Comparison of ENCODE assay signal across 25 cellular contexts in genomic region chr19:29658221-29658991, GRCh38. TPM values are rescaled to one million over a fixed set of nuclear protein-coding genes. Genes with fewer than 3 reads are reported as not detected.
DNase-seq lines count a peak whose midpoint lies in the region; ATAC-seq and TF ChIP-seq lines count a peak whose summit lies in the region.
"Had no signal": no experiment of that assay in that cellular context is flagged by ENCODE, and none has a peak within 500 bp of the region (broad histone marks: within the 10 kb centered on the region; RNA-seq: fewer than 3 reads in every experiment).

No MANE protein-coding gene starts in this region.

- H3K4me3 ChIP-seq in IMR-90 (ENCODE audit: insufficient read depth, low read depth, low read length) (no peak overlapping the region), mesenchymal stem cell (ENCODE audit: insufficient read depth in 1 of 2, low read depth in 1 of 2, low read length in 2 of 2) (no peak overlapping the region), coronary artery (no peak overlapping the region)
- H3K4me3 ChIP-seq: K562, PC-9 had no signal

- in situ Hi-C loops in IMR-90 (cut with MboI; ENCODE audit: low sequenced_read_pairs): no loop called here

- H4K5ac ChIP-seq in IMR-90 (ENCODE audit: low read depth, low read length): no peak overlapping the region

- H3K56ac ChIP-seq in IMR-90 (ENCODE audit: extremely low read depth, insufficient read depth, low read length): no peak overlapping the region

- dilution Hi-C loops in IMR-90 (cut with HindIII; ENCODE audit: low sequenced_read_pairs, unreplicated experiment): no loop called here

- H4K8ac ChIP-seq in IMR-90 (ENCODE audit: low read depth in 2 of 2, low read length in 2 of 2): no peak overlapping the region
- H4K8ac ChIP-seq in mesenchymal stem cell (ENCODE audit: low read length): no peak overlapping the region

- H3K27me3 ChIP-seq in IMR-90 (ENCODE audit: control insufficient read depth, insufficient read depth, low read length) (peaks cover 4% of the 10 kb centered on the region; the same call in 1 of the 2 replicates), mesenchymal stem cell (ENCODE audit: control insufficient read depth in 1 of 2, insufficient read depth in 1 of 2, low read length in 2 of 2) (peaks cover 0 to 10% of the 10 kb centered on the region in 2 experiments)

- no peak for TF ChIP-seq POLR2A in IMR-90 (IDR thresholded peaks at IDR 0.05; ENCODE audit: low read depth, low read length)

- H3K27ac Mint-ChIP-seq in activated naive CD8-positive, alpha-beta T cell: peak overlapping the region; percentile 16
- H3K27ac Mint-ChIP-seq in activated naive CD8-positive, alpha-beta T cell treated with anti-CD3 and anti-CD28 coated beads, Interleukin-2, amount 50 U/mL, for 24 hours: no peak overlapping the region
- H3K27ac Mint-ChIP-seq in activated naive CD4-positive, alpha-beta T cell treated with anti-CD3 and anti-CD28 coated beads, Interleukin-2, amount 50 U/mL, for 72 hours: no peak overlapping the region
- H3K27ac Mint-ChIP-seq: CD8-positive, alpha-beta memory T cell had no signal

- H3K23ac ChIP-seq in IMR-90 (ENCODE audit: low read depth, low read length) (no peak overlapping the region), mesenchymal stem cell (ENCODE audit: low read length in 2 of 2) (no peak overlapping the region)

- no peak overlapping the region for H4K91ac ChIP-seq in IMR-90 (ENCODE audit: insufficient read depth, low read depth, low read length)
- H4K91ac ChIP-seq in mesenchymal stem cell (ENCODE audit: low read length): no peak overlapping the region

- H2AFZ ChIP-seq in IMR-90 (replicated peaks; ENCODE audit: low read length, poor library complexity) (no peak overlapping the region), mesenchymal stem cell (ENCODE audit: low read depth, low read length) (no peak overlapping the region)
- H2AFZ ChIP-seq: PC-9 had no signal

- H3K9me3 ChIP-seq in IMR-90 (ENCODE audit: control insufficient read depth, insufficient read depth, low read length) (no peaks in the 10 kb centered on the region), mesenchymal stem cell (ENCODE audit: control insufficient read depth, low read length) (no peaks in the 10 kb centered on the region)
- H3K9me3 ChIP-seq: SK-N-SH had no signal

- H3K27ac ChIP-seq in IMR-90 (ENCODE audit: insufficient read depth, low read length) (no peak overlapping the region; the same call in 1 of the 2 replicates), mesenchymal stem cell (ENCODE audit: low read length, poor library complexity, severe bottlenecking) (no peak overlapping the region), coronary artery (no peak overlapping the region)
- H3K27ac ChIP-seq: 22Rv1, PC-9 had no signal

- H3K14ac ChIP-seq in IMR-90 (replicated peaks; ENCODE audit: low read depth, low read length): no peak overlapping the region
- H3K14ac ChIP-seq in mesenchymal stem cell (ENCODE audit: low read length in 2 of 2): no peak overlapping the region

- intact Hi-C loops in IMR-90 (cut with micrococcal nuclease): no loop called here

- peaks cover 3% of the 10 kb centered on the region for H3K9me3 Mint-ChIP-seq in activated naive CD8-positive, alpha-beta T cell (ENCODE audit: low read depth)
- H3K9me3 Mint-ChIP-seq in activated naive CD8-positive, alpha-beta T cell treated with anti-CD3 and anti-CD28 coated beads, Interleukin-2, amount 50 U/mL, for 24 hours: peaks cover 4% of the 10 kb centered on the region
- H3K9me3 Mint-ChIP-seq in activated naive CD4-positive, alpha-beta T cell treated with anti-CD3 and anti-CD28 coated beads, Interleukin-2, amount 50 U/mL, for 72 hours: peaks cover 0 to 5% of the 10 kb centered on the region in 2 donors

- no peak overlapping the region for H2BK5ac ChIP-seq in IMR-90 (ENCODE audit: low read depth, low read length, poor library complexity, severe bottlenecking)
- H2BK5ac ChIP-seq in mesenchymal stem cell (ENCODE audit: low read depth, low read length, poor library complexity, severe bottlenecking): no peak overlapping the region

- H3K9ac ChIP-seq in IMR-90 (ENCODE audit: low read depth, low read length): no peak overlapping the region
- H3K9ac ChIP-seq in mesenchymal stem cell (ENCODE audit: low read length): no peak overlapping the region
- H3K9ac ChIP-seq: SK-N-SH had no signal

- no peak overlapping the region for H2BK20ac ChIP-seq in IMR-90 (ENCODE audit: low read depth, low read length)

- H3K18ac ChIP-seq in IMR-90 (ENCODE audit: low read depth, low read length) (no peak overlapping the region), mesenchymal stem cell (ENCODE audit: low read depth in 1 of 2, low read length in 2 of 2) (peak overlapping the region in 1 of 2 experiments; percentile 34)

- no peaks in the 10 kb centered on the region for H3K79me1 ChIP-seq in IMR-90 (ENCODE audit: low read depth in 1 of 2, low read length in 2 of 2)
- H3K79me1 ChIP-seq in mesenchymal stem cell (replicated peaks; ENCODE audit: low read length, poor library complexity, severe bottlenecking): no peaks in the 10 kb centered on the region

- no peak overlapping the region for H2BK12ac ChIP-seq in mesenchymal stem cell (ENCODE audit: low read length in 2 of 2)

- H3K36me3 ChIP-seq in IMR-90 (ENCODE audit: control insufficient read depth, insufficient read depth, low read length) (no peaks in the 10 kb centered on the region), mesenchymal stem cell (ENCODE audit: control insufficient read depth in 1 of 2, insufficient read depth in 2 of 2, low read depth in 1 of 2, low read length in 2 of 2) (no peaks in the 10 kb centered on the region)

- H3K4me2 ChIP-seq in IMR-90 (ENCODE audit: low read depth, low read length): no peak overlapping the region
- no peak overlapping the region for H3K4me2 ChIP-seq in mesenchymal stem cell (ENCODE audit: low read length, poor library complexity, severe bottlenecking)
- H3K4me2 ChIP-seq: PC-9, SK-N-SH had no signal

- no peak overlapping the region for H2AK5ac ChIP-seq in IMR-90 (ENCODE audit: low read depth, low read length)
- no peak overlapping the region for H2AK5ac ChIP-seq in mesenchymal stem cell (ENCODE audit: low read length, severe bottlenecking)

- CTCF ChIA-PET in IMR-90 (lab: Yijun Ruan, JAX): no interaction called here

- H3K4me1 Mint-ChIP-seq in activated naive CD8-positive, alpha-beta T cell (ENCODE audit: low read depth): peaks cover 36% of the 10 kb centered on the region
- peaks cover 30% of the 10 kb centered on the region for H3K4me1 Mint-ChIP-seq in activated naive CD8-positive, alpha-beta T cell treated with anti-CD3 and anti-CD28 coated beads, Interleukin-2, amount 50 U/mL, for 24 hours

- TF ChIP-seq CTCF in IMR-90 (conservative IDR thresholded peaks at IDR 0.05; ENCODE audit: low read depth, low read length) (no peak), coronary artery (IDR thresholded peaks at IDR 0.05) (no peak)

- H2AK9ac ChIP-seq in IMR-90 (replicated peaks; ENCODE audit: low read depth, low read length, poor library complexity): no peak overlapping the region

- POLR2A ChIA-PET in IMR-90 (lab: Charles Lee; ENCODE audit: unreplicated experiment): interaction anchor here (0.6 kb wide), 1 partner anchor 44 kb away, joined by 3 read pairs; no protein-coding TSS in a partner anchor

- H2BK15ac ChIP-seq in IMR-90 (ENCODE audit: low read depth, low read length): no peak overlapping the region
- H2BK15ac ChIP-seq in mesenchymal stem cell (ENCODE audit: low read depth, poor library complexity, severe bottlenecking): no peak overlapping the region

- H3K9me1 ChIP-seq in IMR-90 (ENCODE audit: insufficient read depth, low read length): peaks cover 5% of the 10 kb centered on the region

- no peak overlapping the region for H2BK120ac ChIP-seq in IMR-90 (ENCODE audit: low read depth, low read length)
- no peak overlapping the region for H2BK120ac ChIP-seq in mesenchymal stem cell (ENCODE audit: low read depth, low read length)

- H3K4me1 ChIP-seq in IMR-90 (ENCODE audit: control insufficient read depth, insufficient read depth, low read length) (peaks cover 12% of the 10 kb centered on the region), mesenchymal stem cell (ENCODE audit: control insufficient read depth, insufficient read depth, low read depth, low read length) (peaks cover 8% of the 10 kb centered on the region)

- H3K36me3 Mint-ChIP-seq in activated naive CD8-positive, alpha-beta T cell: peaks cover 4% of the 10 kb centered on the region
- no peaks in the 10 kb centered on the region for H3K36me3 Mint-ChIP-seq in activated naive CD8-positive, alpha-beta T cell treated with anti-CD3 and anti-CD28 coated beads, Interleukin-2, amount 50 U/mL, for 24 hours (ENCODE audit: low read depth)
- no peaks in the 10 kb centered on the region for H3K36me3 Mint-ChIP-seq in activated naive CD4-positive, alpha-beta T cell treated with anti-CD3 and anti-CD28 coated beads, Interleukin-2, amount 50 U/mL, for 72 hours
- H3K36me3 Mint-ChIP-seq: CD8-positive, alpha-beta memory T cell had no signal

- no peaks in the 10 kb centered on the region for H3K27me3 Mint-ChIP-seq in activated naive CD8-positive, alpha-beta T cell
- no peaks in the 10 kb centered on the region for H3K27me3 Mint-ChIP-seq in activated naive CD8-positive, alpha-beta T cell treated with anti-CD3 and anti-CD28 coated beads, Interleukin-2, amount 50 U/mL, for 24 hours
- H3K27me3 Mint-ChIP-seq: CD8-positive, alpha-beta memory T cell had no signal

- no peaks in the 10 kb centered on the region for H4K20me1 ChIP-seq in IMR-90 (ENCODE audit: insufficient read depth, low read length)

- H3K4ac ChIP-seq in IMR-90 (ENCODE audit: low read depth, low read length) (no peak overlapping the region), mesenchymal stem cell (ENCODE audit: low read depth in 1 of 2, low read length in 2 of 2) (no peak overlapping the region)

- H3K4me3 Mint-ChIP-seq in activated naive CD8-positive, alpha-beta T cell: no peak overlapping the region
- H3K4me3 Mint-ChIP-seq in activated naive CD8-positive, alpha-beta T cell treated with anti-CD3 and anti-CD28 coated beads, Interleukin-2, amount 50 U/mL, for 24 hours: no peak overlapping the region
- H3K4me3 Mint-ChIP-seq: CD8-positive, alpha-beta memory T cell had no signal

- no peak for TF ChIP-seq RAD21 in IMR-90 (IDR thresholded peaks at IDR 0.05; ENCODE audit: low read length)

- no TSS peak for BruUV-seq in IMR-90 (replicated peaks; lab: Mats Ljungman, UMichigan)

- no CpG with 5 or more reads among the region's 5 CpGs for WGBS in IMR-90 (ENCODE audit: extremely low coverage in 2 of 2, insufficient read length in 1 of 2), 2 experiments
- 61% methylated on average over 5 of the region's 5 CpGs for WGBS in mesenchymal stem cell

- ATAC-seq in activated naive CD8-positive, alpha-beta T cell treated with anti-CD3 and anti-CD28 coated beads, Interleukin-2, amount 50 U/mL, for 24 hours: no peak
- ATAC-seq in IMR-90 (ENCODE audit: low read depth): no peak
- no peak for ATAC-seq in HG03354 (IDR thresholded peaks at IDR 0.05; ENCODE audit: poor library complexity, severe bottlenecking, unreplicated experiment)
- ATAC-seq in GM18520 (IDR thresholded peaks at IDR 0.05; ENCODE audit: unreplicated experiment): no peak
- ATAC-seq in activated naive CD4-positive, alpha-beta T cell treated with anti-CD3 and anti-CD28 coated beads, Interleukin-2, amount 50 U/mL, for 72 hours: no peak
- ATAC-seq: K562 had no signal

- no peak for DNase-seq in activated naive CD8-positive, alpha-beta T cell treated with anti-CD3 and anti-CD28 coated beads, Interleukin-2, amount 50 U/mL, for 24 hours
- DNase-seq in IMR-90 (peak; percentile 38), mesenchymal stem cell (peak; percentile 19), coronary artery (ENCODE audit: low spot score) (no peak)
- no peak for DNase-seq in activated naive CD4-positive, alpha-beta T cell treated with anti-CD3 and anti-CD28 coated beads, Interleukin-2, amount 50 U/mL, for 72 hours (ENCODE audit: low spot score in 2 of 2)
- DNase-seq: AML-193; C1 segment of cervical spinal cord; Calu3; CD8-positive, alpha-beta memory T cell; DMS153; GF-D8; NCI-H1092 treated with DMSO at 0.1 percent for 48 hours; NCI-H1436 treated with DMSO at 0.1 percent for 48 hours; NCI-H1930; NCI-H2227 treated with DMSO at 0.1 percent for 48 hours; NCI-H510A; NCI-H748 treated with DMSO at 0.1 percent for 48 hours; PC-9; SIG-M5; SK-N-SH had no signal

RNA-seq across cellular contexts. Expression of gene PLEKHF1, which starts 6.9 kb away (rescaled TPM):
- total RNA-seq in IMR-90 (2012; rRNA removed): 4.7 and 5.0 TPM in 2 replicates
- 6.6 and 7.2 TPM in 2 replicates for polyA plus RNA-seq in IMR-90 (2012; rRNA removed)
- 7.0 and 12.9 TPM in 2 replicates for polyA plus RNA-seq in IMR-90 (2012; cell fraction: cytosol; rRNA removed)
- polyA plus RNA-seq in IMR-90 (2012; cell fraction: nucleus; rRNA removed; ENCODE audit: low replicate concordance): 10.8 and 25.4 TPM in 2 replicates
- polyA plus RNA-seq in mesenchymal stem cell (2013, experiment 1 of 2): 3.8 TPM
- 3.8 TPM for polyA plus RNA-seq in mesenchymal stem cell (2013, experiment 2 of 2)
- 10 to 100 TPM; 24.3 to 29.7 TPM for total RNA-seq in activated naive CD4-positive, alpha-beta T cell treated with anti-CD3 and anti-CD28 coated beads, Interleukin-2, amount 50 U/mL, for 72 hours

RNA-seq across cellular contexts. Expression of gene POP4, which starts 52.3 kb away (rescaled TPM):
- total RNA-seq in IMR-90 (2012; rRNA removed): 65.1 and 85.5 TPM in 2 replicates
- polyA plus RNA-seq in IMR-90 (2012; rRNA removed): 81.2 and 87.2 TPM in 2 replicates
- 17.6 and 33.7 TPM in 2 replicates for polyA plus RNA-seq in IMR-90 (2012; cell fraction: cytosol; rRNA removed)
- 20.6 and 93.1 TPM in 2 replicates for polyA plus RNA-seq in IMR-90 (2012; cell fraction: nucleus; rRNA removed; ENCODE audit: low replicate concordance)
- polyA plus RNA-seq in mesenchymal stem cell (2013, experiment 1 of 2): 86.9 TPM
- polyA plus RNA-seq in mesenchymal stem cell (2013, experiment 2 of 2): 84.8 TPM
- total RNA-seq in activated naive CD4-positive, alpha-beta T cell treated with anti-CD3 and anti-CD28 coated beads, Interleukin-2, amount 50 U/mL, for 72 hours: 10 to 100 TPM; 83.7 to 90.7 TPM

RNA-seq across cellular contexts. Expression of gene C19orf12, which starts 56.7 kb away (rescaled TPM):
- 16.3 and 19.2 TPM in 2 replicates for total RNA-seq in IMR-90 (2012; rRNA removed)
- polyA plus RNA-seq in IMR-90 (2012; rRNA removed): 24.0 and 24.2 TPM in 2 replicates
- 16.3 and 25.0 TPM in 2 replicates for polyA plus RNA-seq in IMR-90 (2012; cell fraction: cytosol; rRNA removed)
- polyA plus RNA-seq in IMR-90 (2012; cell fraction: nucleus; rRNA removed; ENCODE audit: low replicate concordance): 21.2 and 29.1 TPM in 2 replicates
- 22.7 TPM for polyA plus RNA-seq in mesenchymal stem cell (2013, experiment 1 of 2)
- 22.8 TPM for polyA plus RNA-seq in mesenchymal stem cell (2013, experiment 2 of 2)
- total RNA-seq in activated naive CD4-positive, alpha-beta T cell treated with anti-CD3 and anti-CD28 coated beads, Interleukin-2, amount 50 U/mL, for 72 hours: 10 to 100 TPM; 30.9 to 33.9 TPM

Comparison
In these comparisons a context has a peak if more than half of its experiments do, and no peak if none do; other contexts are left out.
1. DNase-seq: peak in IMR-90 (single experiment) and mesenchymal stem cell (single experiment); none in activated naive CD8-positive, alpha-beta T cell treated with anti-CD3 and anti-CD28 coated beads, Interleukin-2, amount 50 U/mL, for 24 hours (single experiment), coronary artery (single experiment) and activated naive CD4-positive, alpha-beta T cell treated with anti-CD3 and anti-CD28 coated beads, Interleukin-2, amount 50 U/mL, for 72 hours (0 of 2).